In genomic region chr9:114401344-114401743, GRCh38 we compare ENCODE assay signal across 13 cellular contexts. TPM values are rescaled to one million over a fixed set of nuclear protein-coding genes. Genes with fewer than 3 reads are reported as not detected.
DNase-seq lines count a peak whose midpoint lies in the region; ATAC-seq and TF ChIP-seq lines count a peak whose summit lies in the region.
"Had no signal": no experiment of that assay in that cellular context is flagged by ENCODE, and none has a peak within 500 bp of the region (broad histone marks: within the 10 kb centered on the region; RNA-seq: fewer than 3 reads in every experiment).

No MANE protein-coding gene starts in this region.

- H3K4me3 Mint-ChIP-seq in endodermal cell: no peak overlapping the region

- H3K9me3 ChIP-seq in endodermal cell (ENCODE audit: control insufficient read depth, low read length): no peaks in the 10 kb centered on the region
- H3K9me3 ChIP-seq in trophoblast cell (ENCODE audit: insufficient read depth, low read depth, low read length): no peaks in the 10 kb centered on the region

- H3K14ac ChIP-seq in trophoblast cell (ENCODE audit: low read length): no peak overlapping the region

- H3K79me1 ChIP-seq in trophoblast cell (ENCODE audit: low read length): peaks cover 7% of the 10 kb centered on the region

- H4K91ac ChIP-seq in trophoblast cell (ENCODE audit: low read depth, low read length): no peak overlapping the region

- no peak for ATAC-seq in GM19035 (IDR thresholded peaks at IDR 0.05; ENCODE audit: unreplicated experiment)

- H3K4me2 ChIP-seq in trophoblast cell (ENCODE audit: low read length): no peak overlapping the region
- H3K4me2 ChIP-seq: PC-9 had no signal

- H3K23ac ChIP-seq in trophoblast cell (ENCODE audit: low read length): no peak overlapping the region

- H3K27me3 ChIP-seq in endodermal cell (ENCODE audit: control insufficient read depth, insufficient read depth, low read length, poor library complexity, severe bottlenecking) (no peaks in the 10 kb centered on the region), trophoblast cell (ENCODE audit: insufficient read depth, low read length) (no peaks in the 10 kb centered on the region)

- no peak overlapping the region for H2AK5ac ChIP-seq in trophoblast cell (ENCODE audit: low read length)

- H2AFZ ChIP-seq in trophoblast cell (ENCODE audit: insufficient read depth, low read length, poor library complexity): no peak overlapping the region
- H2AFZ ChIP-seq: PC-9 had no signal

- TF ChIP-seq CTCF in endodermal cell (conservative IDR thresholded peaks at IDR 0.05): no peak

- no peaks in the 10 kb centered on the region for H3K27me3 Mint-ChIP-seq in endodermal cell (ENCODE audit: insufficient read depth)

- no peak overlapping the region for H4K12ac ChIP-seq in trophoblast cell (ENCODE audit: low read depth, low read length)

- no peaks in the 10 kb centered on the region for H3K9me3 Mint-ChIP-seq in endodermal cell

- no peak overlapping the region for H3K27ac Mint-ChIP-seq in endodermal cell

- H3K18ac ChIP-seq in trophoblast cell (ENCODE audit: low read length): no peak overlapping the region

- H3K4me1 ChIP-seq in endodermal cell (ENCODE audit: control insufficient read depth, insufficient read depth, low read length) (no peaks in the 10 kb centered on the region), trophoblast cell (ENCODE audit: control insufficient read depth in 1 of 2, insufficient read depth in 2 of 2, low read length in 2 of 2) (peaks cover 15 to 18% of the 10 kb centered on the region in 2 experiments)

- DNase-seq in HuH-7 (ENCODE audit: low spot score) (peak; percentile 91), M059J (ENCODE audit: low read depth) (peak; percentile 27), endodermal cell (peak; percentile 39), trophoblast cell (no peak), NCI-H1092 treated with DMSO at 0.1 percent for 48 hours (lab: John Stamatoyannopoulos, UW) (no peak), NCI-H2227 (lab: John Stamatoyannopoulos, UW; ENCODE audit: unreplicated experiment) (no peak)
- DNase-seq: KBM-7, NCI-H1436 treated with DMSO at 0.1 percent for 48 hours, NCI-H2081 treated with DMSO at 0.1 percent for 48 hours, NCI-H510A treated with DMSO at 0.1 percent for 48 hours, NCI-H82, PC-9 had no signal

- H3K79me2 ChIP-seq in trophoblast cell (ENCODE audit: control insufficient read depth, insufficient read depth, low read length, poor library complexity): no peaks in the 10 kb centered on the region

- no peak overlapping the region for H4K8ac ChIP-seq in trophoblast cell (ENCODE audit: low read depth, low read length)

- H3K4me3 ChIP-seq in endodermal cell (ENCODE audit: low read length) (no peak overlapping the region), trophoblast cell (ENCODE audit: low read depth, low read length) (no peak overlapping the region)
- H3K4me3 ChIP-seq: PC-9 had no signal

- no peaks in the 10 kb centered on the region for H3K36me3 ChIP-seq in endodermal cell (ENCODE audit: control insufficient read depth, insufficient read depth, low read length)
- H3K36me3 ChIP-seq in trophoblast cell (ENCODE audit: control insufficient read depth in 1 of 2, insufficient read depth in 2 of 2, low read length in 2 of 2): peaks cover 5 to 7% of the 10 kb centered on the region in 2 experiments

- no peaks in the 10 kb centered on the region for H3K36me3 Mint-ChIP-seq in endodermal cell (ENCODE audit: low read depth)

- 88% methylated on average over 7 of the region's 7 CpGs for WGBS in endodermal cell (ENCODE audit: insufficient coverage in 1 of 2, insufficient read length in 1 of 2), 2 experiments
- no CpG with 5 or more reads among the region's 7 CpGs for WGBS in trophoblast cell (ENCODE audit: extremely low coverage, insufficient coverage, insufficient read length)

- H3K9ac ChIP-seq in endodermal cell (ENCODE audit: extremely low read depth, low read length, poor library complexity, severe bottlenecking): no peak overlapping the region
- no peak overlapping the region for H3K9ac ChIP-seq in trophoblast cell (ENCODE audit: low read length)

- H3K27ac ChIP-seq in endodermal cell (ENCODE audit: low read depth, low read length) (no peak overlapping the region), trophoblast cell (ENCODE audit: low read depth, low read length) (no peak overlapping the region)
- H3K27ac ChIP-seq: PC-9 had no signal

- peaks cover 9% of the 10 kb centered on the region for H3K4me1 Mint-ChIP-seq in endodermal cell

- no peak overlapping the region for H3K4ac ChIP-seq in trophoblast cell (ENCODE audit: low read depth, low read length)

- H2BK12ac ChIP-seq in trophoblast cell (ENCODE audit: low read length): peak overlapping the region; percentile 42

- no peak overlapping the region for H2BK5ac ChIP-seq in trophoblast cell (ENCODE audit: low read depth, low read length, poor library complexity)

- peak overlapping the region; percentile 28 for H2BK120ac ChIP-seq in trophoblast cell (ENCODE audit: insufficient read depth, low read length, poor library complexity)

RNA-seq across cellular contexts. Expression of gene AKNA, which starts 13.6 kb away (rescaled TPM):
- 1.6 and 3.2 TPM in 2 replicates for total RNA-seq in M059J (2014; rRNA removed; shearing (Covaris generic))
- 10 to 100 TPM; 12.2 to 15.4 TPM for total RNA-seq in endodermal cell
- polyA plus RNA-seq in endodermal cell (2013, experiment 1 of 2): 16.6 TPM
- 16.2 TPM for polyA plus RNA-seq in endodermal cell (2013, experiment 2 of 2)
- polyA plus RNA-seq in trophoblast cell (2013): 14.4 and 16.0 TPM in 2 replicates

Comparison
In these comparisons a context has a peak if more than half of its experiments do, and no peak if none do; other contexts are left out.
1. DNase-seq: peak in HuH-7 (single experiment), M059J (single experiment) and endodermal cell (single experiment); none in trophoblast cell (0 of 2), NCI-H1092 treated with DMSO at 0.1 percent for 48 hours (single experiment) and NCI-H2227 (single experiment).